18 cellular contexts compared by ENCODE assay signal in genomic region chr5:61732376-61732775, GRCh38.
DNase-seq lines count a peak whose midpoint lies in the region; ATAC-seq and TF ChIP-seq lines count a peak whose summit lies in the region.
"Had no signal": no experiment of that assay in that cellular context is flagged by ENCODE, and none has a peak within 500 bp of the region (broad histone marks: within the 10 kb centered on the region; RNA-seq: fewer than 3 reads in every experiment).

No MANE protein-coding gene starts in this region.

- intact Hi-C loops in left cardiac atrium (cut with DNase I), result no loop called here
- intact Hi-C loops in heart left ventricle (cut with DNase I), result no loop called here

- H3K4me3 ChIP-seq in heart left ventricle (peak overlapping the region in 4 of 12 donors; percentile 0 to 22 (median 6)), fibroblast of lung (replicated peaks in 1 of 4; ENCODE audit: control extremely low read depth in 1 of 4, insufficient read depth in 1 of 4, low read depth in 3 of 4, low read length in 4 of 4) (peak overlapping the region in 1 of 4 experiments; percentile 28)

- no peaks in the 10 kb centered on the region for H4K20me1 ChIP-seq in fibroblast of lung (ENCODE audit: control insufficient read depth, extremely low read depth, insufficient read depth, low read length)

- no peak for TF ChIP-seq CTCF in heart left ventricle (IDR thresholded peaks at IDR 0.05)
- no peak for TF ChIP-seq CTCF in fibroblast of lung (conservative IDR thresholded peaks at IDR 0.05 in 1 of 2, IDR thresholded peaks at IDR 0.05 in 1 of 2; ENCODE audit: low read depth in 1 of 2, low read length in 2 of 2)
- no peak for TF ChIP-seq CTCF in nephron progenitor cell (IDR thresholded peaks at IDR 0.05)

- DNase-seq in left cardiac atrium (peak; percentile 22), heart left ventricle (no peak), fibroblast of lung (ENCODE audit: low read depth in 2 of 2) (peak; percentile 7 to 36), nephron progenitor cell (peak; percentile 8), T-helper 9 cell (no peak)
- DNase-seq: activated CD4-positive, alpha-beta T cell treated with anti-CD3 and anti-CD28 coated beads, Interleukin-2, amount 50 U/mL, for 1 hour; Caco-2; NCI-H1092 treated with DMSO at 0.1 percent for 48 hours; NCI-H345; stimulated activated CD4-positive, alpha-beta T cell treated with anti-CD3 and anti-CD28 coated beads, Interleukin-12 subunit alpha, Interleukin-12 subunit beta, amount 100 ng/mL, for 4 hours had no signal

- H3K4me3 Mint-ChIP-seq in nephron progenitor cell, result no peak overlapping the region
- H3K4me3 Mint-ChIP-seq in stimulated activated memory B cell treated with anti-CD40 and anti-IgM and Interleukin-4, amounts not matched to agents 10 μg/mL and 1 μg/mL and 100 μg/mL, for 72 hours, result no peak overlapping the region
- H3K4me3 Mint-ChIP-seq: activated T-helper 1 cell treated with anti-CD3 and anti-CD28 coated beads, Interleukin-12 subunit alpha, Interleukin-12 subunit beta, Interleukin-2, Interleukin-4 antibody, amounts not matched to agents 30 ng/mL and 10 ng/mL and 1 ng/mL, durations not matched to agents 14 hours and 24 hours and 36 hours; T-helper 1 cell treated with Interleukin-12 subunit alpha and Interleukin-12 subunit beta and Interleukin-4 antibody, amounts not matched to agents 30 μg/mL and 1 μg/mL, for 36 hours; type B pancreatic cell had no signal

- no peak overlapping the region for H3K9ac ChIP-seq in fibroblast of lung (ENCODE audit: insufficient read depth, low read length)

- H3K4me1 ChIP-seq in heart left ventricle (peaks cover 0 to 7% (median 0%) of the 10 kb centered on the region in 12 donors), fibroblast of lung (ENCODE audit: control insufficient read depth, extremely low read depth, insufficient read depth, low read length) (no peaks in the 10 kb centered on the region)
- H3K4me1 ChIP-seq: Caco-2 had no signal

- no peak overlapping the region for H2AFZ ChIP-seq in fibroblast of lung (ENCODE audit: low read length)

- H3K4me2 ChIP-seq in fibroblast of lung (ENCODE audit: extremely low read depth, insufficient read depth, low read length), result no peak overlapping the region

- 39 to 59% (median 47%) methylated on average over 12 of the region's 12 CpGs for WGBS in heart left ventricle, 4 donors

- H3K27ac Mint-ChIP-seq in nephron progenitor cell, result no peak overlapping the region
- no peak overlapping the region for H3K27ac Mint-ChIP-seq in stimulated activated memory B cell treated with anti-CD40 and anti-IgM and Interleukin-4, amounts not matched to agents 10 μg/mL and 1 μg/mL and 100 μg/mL, for 72 hours
- H3K27ac Mint-ChIP-seq: activated T-helper 1 cell treated with anti-CD3 and anti-CD28 coated beads, Interleukin-12 subunit alpha, Interleukin-12 subunit beta, Interleukin-2, Interleukin-4 antibody, amounts not matched to agents 30 ng/mL and 10 ng/mL and 1 ng/mL, durations not matched to agents 14 hours and 24 hours and 36 hours; T-helper 1 cell treated with Interleukin-12 subunit alpha and Interleukin-12 subunit beta and Interleukin-4 antibody, amounts not matched to agents 30 μg/mL and 1 μg/mL, for 36 hours; type B pancreatic cell had no signal

- peaks cover 26% of the 10 kb centered on the region for H3K4me1 Mint-ChIP-seq in nephron progenitor cell
- H3K4me1 Mint-ChIP-seq in stimulated activated memory B cell treated with anti-CD40 and anti-IgM and Interleukin-4, amounts not matched to agents 10 μg/mL and 1 μg/mL and 100 μg/mL, for 72 hours, result no peaks in the 10 kb centered on the region

- ATAC-seq in left cardiac atrium, result peak in 1 of 2 donors; percentile 65
- ATAC-seq in heart left ventricle, result no peak
- ATAC-seq in HG03175 (IDR thresholded peaks at IDR 0.05; ENCODE audit: unreplicated experiment), result no peak
- no peak for ATAC-seq in stimulated activated memory B cell treated with anti-CD40 and anti-IgM and Interleukin-4, amounts not matched to agents 10 μg/mL and 1 μg/mL and 100 μg/mL, for 72 hours
- ATAC-seq: HepG2 had no signal

- no peaks in the 10 kb centered on the region for H3K9me3 Mint-ChIP-seq in nephron progenitor cell
- H3K9me3 Mint-ChIP-seq in stimulated activated memory B cell treated with anti-CD40 and anti-IgM and Interleukin-4, amounts not matched to agents 10 μg/mL and 1 μg/mL and 100 μg/mL, for 72 hours, result no peaks in the 10 kb centered on the region
- H3K9me3 Mint-ChIP-seq: activated T-helper 1 cell treated with anti-CD3 and anti-CD28 coated beads, Interleukin-12 subunit alpha, Interleukin-12 subunit beta, Interleukin-2, Interleukin-4 antibody, amounts not matched to agents 30 ng/mL and 10 ng/mL and 1 ng/mL, durations not matched to agents 14 hours and 24 hours and 36 hours; T-helper 1 cell treated with Interleukin-12 subunit alpha and Interleukin-12 subunit beta and Interleukin-4 antibody, amounts not matched to agents 30 μg/mL and 1 μg/mL, for 36 hours; type B pancreatic cell had no signal

- peaks cover 48% of the 10 kb centered on the region for H3K27me3 Mint-ChIP-seq in nephron progenitor cell (ENCODE audit: low read depth, poor library complexity)
- H3K27me3 Mint-ChIP-seq in stimulated activated memory B cell treated with anti-CD40 and anti-IgM and Interleukin-4, amounts not matched to agents 10 μg/mL and 1 μg/mL and 100 μg/mL, for 72 hours, result peaks cover 22% of the 10 kb centered on the region

- H3K27ac ChIP-seq in heart left ventricle, result no peak overlapping the region
- no peak overlapping the region for H3K27ac ChIP-seq in fibroblast of lung (ENCODE audit: insufficient read depth, low read length)
- peak overlapping the region; percentile 79 for H3K27ac ChIP-seq in temporal lobe (ENCODE audit: low read depth, low read length)
- H3K27ac ChIP-seq: epithelial cell of prostate had no signal

- H3K9me3 ChIP-seq in heart left ventricle (no peaks in the 10 kb centered on the region), fibroblast of lung (ENCODE audit: control insufficient read depth, insufficient read depth, low read depth, low read length) (no peaks in the 10 kb centered on the region)
- H3K9me3 ChIP-seq: Caco-2 had no signal

- no peaks in the 10 kb centered on the region for H3K79me2 ChIP-seq in fibroblast of lung (ENCODE audit: control insufficient read depth, insufficient read depth, low read length)

- H3K27me3 ChIP-seq in heart left ventricle, result peaks cover 0 to 28% (median 0%) of the 10 kb centered on the region in 9 donors
- peaks cover 4% of the 10 kb centered on the region for H3K27me3 ChIP-seq in fibroblast of lung (ENCODE audit: control insufficient read depth, insufficient read depth, low read length)

- TF ChIP-seq POLR2A in heart left ventricle (IDR thresholded peaks at IDR 0.05), result no peak

- H3K36me3 ChIP-seq in heart left ventricle (no peaks in the 10 kb centered on the region), fibroblast of lung (ENCODE audit: control insufficient read depth, insufficient read depth, low read length) (no peaks in the 10 kb centered on the region)

- no peaks in the 10 kb centered on the region for H3K36me3 Mint-ChIP-seq in nephron progenitor cell (ENCODE audit: low read depth)
- no peaks in the 10 kb centered on the region for H3K36me3 Mint-ChIP-seq in stimulated activated memory B cell treated with anti-CD40 and anti-IgM and Interleukin-4, amounts not matched to agents 10 μg/mL and 1 μg/mL and 100 μg/mL, for 72 hours
- H3K36me3 Mint-ChIP-seq: type B pancreatic cell had no signal

Comparison
In these comparisons a context has a peak if more than half of its experiments do, and no peak if none do; other contexts are left out.
1. DNase-seq: peak in left cardiac atrium (single experiment), fibroblast of lung (2 of 2) and nephron progenitor cell (single experiment); none in heart left ventricle (0 of 5) and T-helper 9 cell (single experiment).